ENCODE assay signal across 11 cellular contexts in genomic region chr7:106282374-106282773, GRCh38. TPM values are rescaled to one million over a fixed set of nuclear protein-coding genes. Genes with fewer than 3 reads are reported as not detected.
DNase-seq lines count a peak whose midpoint lies in the region; ATAC-seq, FAIRE-seq and TF ChIP-seq lines count a peak whose summit lies in the region.
"Had no signal": no experiment of that assay in that cellular context is flagged by ENCODE, and none has a peak within 500 bp of the region (broad histone marks: within the 10 kb centered on the region; RNA-seq: fewer than 3 reads in every experiment).

No MANE protein-coding gene starts in this region.

- FAIRE-seq in pancreas (lab: Jason Lieb, UNC), result no peak

- TF ChIP-seq CTCF in heart right ventricle (IDR thresholded peaks at IDR 0.05) (no peak), tibial nerve (IDR thresholded peaks at IDR 0.05) (no peak), BE2C (IDR thresholded peaks at IDR 0.05; ENCODE audit: low read depth, low read length) (no peak), pancreas (IDR thresholded peaks at IDR 0.05) (no peak)

- no peak for TF ChIP-seq POLR2A in tibial nerve (IDR thresholded peaks at IDR 0.05)

- ATAC-seq in heart right ventricle, result no peak
- ATAC-seq in left cardiac atrium, result no peak
- no peak for ATAC-seq in HG03196 (IDR thresholded peaks at IDR 0.05; ENCODE audit: unreplicated experiment)
- ATAC-seq in pancreas, result no peak
- ATAC-seq: gastrocnemius medialis had no signal

- H3K4me1 ChIP-seq in heart right ventricle, result peaks cover 0 to 73% (median 44%) of the 10 kb centered on the region in 9 donors
- H3K4me1 ChIP-seq in tibial nerve, result peaks cover 0 to 65% (median 8%) of the 10 kb centered on the region in 4 donors
- no peaks in the 10 kb centered on the region; the same call in 1 of the 2 replicates for H3K4me1 ChIP-seq in BE2C
- peaks cover 0 to 27% (median 8%) of the 10 kb centered on the region in 3 donors for H3K4me1 ChIP-seq in pancreas

- CTCF ChIA-PET in activated CD4-positive, alpha-beta memory T cell treated with anti-CD3 and anti-CD28 coated beads for 36 hours (lab: Charles Lee), result interaction anchor here (1.3 kb wide), 1 partner anchor 84 kb away, joined by 3 read pairs; no protein-coding TSS in a partner anchor

- POLR2A ChIA-PET in activated CD4-positive, alpha-beta memory T cell treated with anti-CD3 and anti-CD28 coated beads for 36 hours (lab: Charles Lee), result interaction anchor here (0.9 to 2.0 kb wide), 8 partner anchors 9 to 143 kb away, joined by 3 to 15 read pairs (median 4); no protein-coding TSS in a partner anchor

- peak overlapping the region; percentile 98 for H3K27ac Mint-ChIP-seq in activated CD4-positive, alpha-beta memory T cell treated with anti-CD3 and anti-CD28 coated beads for 36 hours

- H3K9me3 ChIP-seq in heart right ventricle (no peaks in the 10 kb centered on the region), tibial nerve (no peaks in the 10 kb centered on the region), BE2C (no peaks in the 10 kb centered on the region), pancreas (no peaks in the 10 kb centered on the region)
- H3K9me3 ChIP-seq: gastrocnemius medialis had no signal

- H3K4me3 ChIP-seq in heart right ventricle (peak overlapping the region in 8 of 10 donors; percentile 1 to 80 (median 76)), tibial nerve (peak overlapping the region in 1 of 4 donors; percentile 89), BE2C (ENCODE audit: low read depth, low read length) (no peak overlapping the region), pancreas (peak overlapping the region in 2 of 4 donors; percentile 60 to 83)

- peaks cover 58% of the 10 kb centered on the region for H3K4me1 Mint-ChIP-seq in activated CD4-positive, alpha-beta memory T cell treated with anti-CD3 and anti-CD28 coated beads for 36 hours (ENCODE audit: low read depth)

- peaks cover 61% of the 10 kb centered on the region for H3K36me3 Mint-ChIP-seq in activated CD4-positive, alpha-beta memory T cell treated with anti-CD3 and anti-CD28 coated beads for 36 hours

- peak in 1 of 2 donors; percentile 39 for TF ChIP-seq EP300 in tibial nerve (IDR thresholded peaks at IDR 0.05)

- 84 to 88% methylated on average over 6 of the region's 6 CpGs for WGBS in heart right ventricle, 2 donors
- 59 to 62% methylated on average over 6 of the region's 6 CpGs for WGBS in tibial nerve, 2 donors
- 73 to 79% methylated on average over 6 of the region's 6 CpGs for WGBS in pancreas, 2 donors

- H3K9me3 Mint-ChIP-seq in activated CD4-positive, alpha-beta memory T cell treated with anti-CD3 and anti-CD28 coated beads for 36 hours, result no peaks in the 10 kb centered on the region

- H3K36me3 ChIP-seq in heart right ventricle (peaks cover 0 to 56% (median 0%) of the 10 kb centered on the region in 9 donors), tibial nerve (peaks cover 0 to under 1% (median 0%) of the 10 kb centered on the region in 3 donors), BE2C (no peaks in the 10 kb centered on the region), pancreas (no peaks in the 10 kb centered on the region)
- H3K36me3 ChIP-seq: gastrocnemius medialis had no signal

- intact Hi-C loops in heart right ventricle (cut with DNase I), result loop anchor here in 6 of 10 donors (5.0 to 10.0 kb wide), 7 partner anchors 65 to 452 kb away; partner anchors contain the start of gene CCDC71L (in 1 of the 6)
- intact Hi-C loops in left cardiac atrium (cut with DNase I), result loop anchor here in 1 of 2 donors (5.0 to 10.0 kb wide), 2 partner anchors 98 to 180 kb away; no protein-coding TSS in a partner anchor
- intact Hi-C loops in activated CD4-positive, alpha-beta memory T cell treated with anti-CD3 and anti-CD28 coated beads for 36 hours (cut with micrococcal nuclease), result loop anchor here (5.0 to 10.0 kb wide), 3 partner anchors 452 to 1338 kb away; partner anchors contain the start of gene KMT2E
- intact Hi-C loops in pancreas (cut with DNase I), result loop anchor here in 1 of 3 donors (5.0 kb wide), 1 partner anchor 35 kb away; no protein-coding TSS in a partner anchor

- no peaks in the 10 kb centered on the region for H3K27me3 ChIP-seq in heart right ventricle
- no peaks in the 10 kb centered on the region for H3K27me3 ChIP-seq in tibial nerve
- no peaks in the 10 kb centered on the region for H3K27me3 ChIP-seq in BE2C
- no peaks in the 10 kb centered on the region for H3K27me3 ChIP-seq in pancreas
- H3K27me3 ChIP-seq: gastrocnemius medialis had no signal

- H3K4me3 Mint-ChIP-seq in activated CD4-positive, alpha-beta memory T cell treated with anti-CD3 and anti-CD28 coated beads for 36 hours, result peak overlapping the region; percentile 90

- DNase-seq in heart right ventricle (no peak), left cardiac atrium (no peak), globus pallidus (ENCODE audit: low spot score) (peak; percentile 6), tibial nerve (ENCODE audit: low spot score in 2 of 2) (no peak), BE2C (no peak), pancreas (no peak)
- no peak for DNase-seq in activated CD4-positive, alpha-beta memory T cell treated with anti-CD3 and anti-CD28 coated beads for 36 hours
- DNase-seq: gastrocnemius medialis, nucleus accumbens had no signal

- peaks cover 2% of the 10 kb centered on the region for H3K27me3 Mint-ChIP-seq in activated CD4-positive, alpha-beta memory T cell treated with anti-CD3 and anti-CD28 coated beads for 36 hours

- H3K27ac ChIP-seq in heart right ventricle, result peak overlapping the region in 5 of 10 donors; percentile 32 to 99 (median 97)
- H3K27ac ChIP-seq in tibial nerve, result peak overlapping the region in 3 of 4 donors; percentile 16 to 98 (median 97)
- H3K27ac ChIP-seq in pancreas, result peak overlapping the region in 2 of 4 donors; percentile 96 to 98
- H3K27ac ChIP-seq: RWPE1 had no signal

RNA-seq across cellular contexts. Expression of gene NAMPT, which starts 2.4 kb away (rescaled TPM):
- total RNA-seq in heart right ventricle, result 100 to 1,000 TPM in 5 of 10 donors, 10 to 100 TPM in 5; 76.9 to 404 (median 100) TPM
- polyA plus RNA-seq in heart right ventricle, result 10 to 100 TPM; 32.2 to 97.8 TPM
- 100 to 1,000 TPM; 126 to 319 TPM for total RNA-seq in left cardiac atrium
- total RNA-seq in activated CD4-positive, alpha-beta memory T cell treated with anti-CD3 and anti-CD28 coated beads for 36 hours, result 100 to 1,000 TPM; 543 to 552 TPM
- total RNA-seq in tibial nerve, result 100 to 1,000 TPM in 1 of 4 donors, 10 to 100 TPM in 3; 69.1 to 270 (median 87.3) TPM
- polyA plus RNA-seq in BE2C (2012; ENCODE audit: insufficient read depth, insufficient read length, low read depth), result 14.1 TPM
- total RNA-seq in pancreas, result 100 to 1,000 TPM in 2 of 6 donors, 10 to 100 TPM in 4; 35.7 to 127 (median 67.4) TPM
- 10 to 100 TPM; 24.5 to 56.9 TPM for polyA plus RNA-seq in pancreas
